ENCODE assay signal across 9 cellular contexts in genomic region chr2:233082222-233082933, GRCh38. TPM values are rescaled to one million over a fixed set of nuclear protein-coding genes. Genes with fewer than 3 reads are reported as not detected.
DNase-seq lines count a peak whose midpoint lies in the region; ATAC-seq, FAIRE-seq and TF ChIP-seq lines count a peak whose summit lies in the region.
"Had no signal": no experiment of that assay in that cellular context is flagged by ENCODE, and none has a peak within 500 bp of the region (broad histone marks: within the 10 kb centered on the region; RNA-seq: fewer than 3 reads in every experiment).

No MANE protein-coding gene starts in this region.

- no peak overlapping the region for H3K23ac ChIP-seq in mesendoderm (ENCODE audit: low read length)

- no peak overlapping the region for H3K18ac ChIP-seq in mesendoderm (ENCODE audit: low read length)

- no peak for FAIRE-seq in HepG2 (lab: Jason Lieb, UNC)

- peaks cover 69% of the 10 kb centered on the region for H3K36me3 Mint-ChIP-seq in activated B cell treated with CpG ODN at 0.5 μM for 24 hours (ENCODE audit: low read depth)

- peak overlapping the region; percentile 98 for H3K27ac Mint-ChIP-seq in activated B cell treated with CpG ODN at 0.5 μM for 24 hours

- H3K9me3 ChIP-seq in liver (ENCODE audit: control insufficient read depth in 4 of 4, low read length in 3 of 4) (no peaks in the 10 kb centered on the region), HepG2 (ENCODE audit: low read length) (no peaks in the 10 kb centered on the region), skeletal muscle tissue (ENCODE audit: control insufficient read depth in 3 of 3, low read length in 3 of 3) (no peaks in the 10 kb centered on the region)

- peaks cover 97% of the 10 kb centered on the region for H3K4me1 Mint-ChIP-seq in activated B cell treated with CpG ODN at 0.5 μM for 24 hours

- H3K4me2 ChIP-seq in HepG2 (ENCODE audit: low read depth, low read length) (no peak overlapping the region), mesendoderm (ENCODE audit: low read length) (no peak overlapping the region)

- POLR2A ChIA-PET in HepG2 (lab: Yijun Ruan, JAX), result interaction anchor here (0.7 to 1.6 kb wide), 4 partner anchors 15 to 69 kb away, joined by 3 to 4 read pairs (median 4); partner anchors contain the start of genes INPP5D and NGEF
- POLR2A ChIA-PET in activated B cell treated with CpG ODN at 0.5 μM for 24 hours (lab: Charles Lee), result interaction anchor here (0.7 to 13.1 kb wide), 13 partner anchors 9 to 1410 kb away, joined by 3 to 319 read pairs (median 14); partner anchors contain the start of gene INPP5D

- no peak overlapping the region for H2AFZ ChIP-seq in HepG2 (ENCODE audit: low read length)

- no peak overlapping the region for H4K8ac ChIP-seq in mesendoderm (ENCODE audit: low read depth, low read length)

- no peaks in the 10 kb centered on the region for H3K79me1 ChIP-seq in mesendoderm (ENCODE audit: low read length)

- intact Hi-C loops in HepG2 (cut with micrococcal nuclease; ENCODE audit: unreplicated experiment) (no loop called here), activated B cell treated with CpG ODN at 0.5 μM for 24 hours (cut with micrococcal nuclease) (loop anchor here (1.0 kb wide), 4 partner anchors 10 to 42 kb away; no protein-coding TSS in a partner anchor)

- no peak for TF ChIP-seq CTCF in liver (IDR thresholded peaks at IDR 0.05; ENCODE audit: low read depth, low read length, missing input control)
- no peak for TF ChIP-seq CTCF in HepG2 (CRISPR knock-in tag; IDR thresholded peaks at IDR 0.05)
- TF ChIP-seq CTCF in activated B cell treated with CpG ODN at 0.5 μM for 24 hours (IDR thresholded peaks at IDR 0.05), result no peak

- H3K4me1 ChIP-seq in liver (ENCODE audit: control insufficient read depth in 4 of 4, insufficient read depth in 4 of 4, low read length in 3 of 4) (peaks cover 0 to 8% (median 3%) of the 10 kb centered on the region in 4 donors), HepG2 (ENCODE audit: insufficient read depth, low read length) (peaks cover 45% of the 10 kb centered on the region), skeletal muscle tissue (ENCODE audit: control insufficient read depth in 3 of 3, insufficient read depth in 3 of 3, low read length in 3 of 3) (peaks cover 12 to 23% (median 19%) of the 10 kb centered on the region in 3 donors), mesendoderm (ENCODE audit: control insufficient read depth, low read depth, low read length) (no peaks in the 10 kb centered on the region)

- H3K4ac ChIP-seq in mesendoderm (ENCODE audit: low read depth, low read length), result no peak overlapping the region

- H2BK120ac ChIP-seq in mesendoderm (ENCODE audit: low read depth, low read length), result no peak overlapping the region

- ATAC-seq in HepG2 (no peak), HG03097 (IDR thresholded peaks at IDR 0.05; ENCODE audit: low FRiP score, unreplicated experiment) (peak; percentile 31), activated B cell treated with CpG ODN at 0.5 μM for 24 hours (ENCODE audit: low read depth) (peak; percentile 53)

- H3K4me3 ChIP-seq in liver (ENCODE audit: low read depth in 1 of 3, low read length in 3 of 3) (no peak overlapping the region), HepG2 (replicated peaks in 1 of 3; ENCODE audit: insufficient read depth in 1 of 3, low read depth in 2 of 3, low read length in 3 of 3) (no peak overlapping the region), skeletal muscle tissue (ENCODE audit: low read length in 3 of 3) (no peak overlapping the region), mesendoderm (ENCODE audit: low read length) (no peak overlapping the region)

- no peak overlapping the region for H2AK5ac ChIP-seq in mesendoderm (ENCODE audit: low read length)

- TF ChIP-seq EP300 in HepG2 (IDR thresholded peaks at IDR 0.05; ENCODE audit: low read depth in 2 of 2, low read length in 2 of 2), result no peak
- no peak for TF ChIP-seq EP300 in HepG2 (CRISPR knock-in tag; IDR thresholded peaks at IDR 0.05; ENCODE audit: borderline replicate concordance)

- peak overlapping the region; percentile 75 for H3K4me3 Mint-ChIP-seq in activated B cell treated with CpG ODN at 0.5 μM for 24 hours

- 71% methylated on average over 11 of the region's 11 CpGs for WGBS in liver
- WGBS in HepG2 (ENCODE audit: low lambda C conversion rate), result 92% methylated on average over 11 of the region's 11 CpGs
- WGBS in mesendoderm (ENCODE audit: extremely low coverage, insufficient coverage, low lambda C conversion rate), result no CpG with 5 or more reads among the region's 11 CpGs

- no peak for TF ChIP-seq POLR2A in HepG2 (IDR thresholded peaks at IDR 0.05; ENCODE audit: insufficient read depth in 1 of 2, low read depth in 2 of 2, low read length in 2 of 2)

- no peaks in the 10 kb centered on the region for H3K27me3 Mint-ChIP-seq in activated B cell treated with CpG ODN at 0.5 μM for 24 hours

- H2BK15ac ChIP-seq in mesendoderm (replicated peaks; ENCODE audit: low read depth), result no peak overlapping the region

- H3K9me3 Mint-ChIP-seq in activated B cell treated with CpG ODN at 0.5 μM for 24 hours, result no peaks in the 10 kb centered on the region

- no peak overlapping the region for H3K56ac ChIP-seq in mesendoderm (ENCODE audit: low read length)

- in situ Hi-C loops in HepG2 (cut with HindIII; ENCODE audit: extremely low pct_ligation_motif_present, low pct_unique_long_range_greater_than_20kb), result no loop called here

- no TSS peak for BruUV-seq in HepG2 (replicated peaks; lab: Mats Ljungman, UMichigan)

- H3K79me2 ChIP-seq in HepG2 (ENCODE audit: insufficient read depth, low read length), result no peaks in the 10 kb centered on the region
- H3K79me2 ChIP-seq in mesendoderm (ENCODE audit: control insufficient read depth, insufficient read depth, low read length), result no peaks in the 10 kb centered on the region

- no peak overlapping the region for H4K5ac ChIP-seq in mesendoderm (ENCODE audit: low read length)

- TF ChIP-seq RAD21 in liver (IDR thresholded peaks at IDR 0.05), result no peak
- no peak for TF ChIP-seq RAD21 in HepG2 (CRISPR knock-in tag; IDR thresholded peaks at IDR 0.05)

- peak overlapping the region in 1 of 2 donors; percentile 53 for H3K9ac ChIP-seq in liver (ENCODE audit: low read depth in 1 of 2, low read length in 2 of 2)
- H3K9ac ChIP-seq in HepG2 (ENCODE audit: insufficient read depth, low read depth, low read length), result no peak overlapping the region
- H3K9ac ChIP-seq in skeletal muscle tissue (ENCODE audit: low read depth in 1 of 3, low read length in 3 of 3), result no peak overlapping the region
- no peak overlapping the region for H3K9ac ChIP-seq in mesendoderm (ENCODE audit: low read length)

- DNase-seq in HepG2 (ENCODE audit: low spot score), result no peak
- DNase-seq in activated B cell treated with CpG ODN at 0.5 μM for 24 hours, result no peak
- no peak for DNase-seq in mesendoderm
- no peak for DNase-seq in pons (ENCODE audit: low spot score)
- DNase-seq in NCI-H524 (lab: John Stamatoyannopoulos, UW), result no peak

- H3K36me3 ChIP-seq in liver (ENCODE audit: control insufficient read depth in 4 of 4, insufficient read depth in 3 of 4, low read depth in 1 of 4, low read length in 3 of 4) (no peaks in the 10 kb centered on the region), HepG2 (replicated peaks in 1 of 2; ENCODE audit: control insufficient read depth in 1 of 2, insufficient read depth in 2 of 2, low read length in 2 of 2) (peaks cover 1 to 15% of the 10 kb centered on the region in 2 experiments; a peak in 2 of 5 replicates), skeletal muscle tissue (ENCODE audit: control insufficient read depth in 3 of 3, insufficient read depth in 3 of 3, low read length in 3 of 3) (no peaks in the 10 kb centered on the region), mesendoderm (ENCODE audit: control insufficient read depth, insufficient read depth, low read length) (no peaks in the 10 kb centered on the region)

- H2BK5ac ChIP-seq in mesendoderm (ENCODE audit: low read length), result no peak overlapping the region

- H3K27me3 ChIP-seq in liver (ENCODE audit: control insufficient read depth in 4 of 4, insufficient read depth in 4 of 4, low read length in 3 of 4) (no peaks in the 10 kb centered on the region), HepG2 (ENCODE audit: control insufficient read depth in 1 of 2, insufficient read depth in 2 of 2, low read length in 2 of 2) (no peaks in the 10 kb centered on the region), skeletal muscle tissue (ENCODE audit: control insufficient read depth in 3 of 3, insufficient read depth in 3 of 3, low read length in 3 of 3) (no peaks in the 10 kb centered on the region), mesendoderm (ENCODE audit: insufficient read depth, low read length, poor library complexity) (no peaks in the 10 kb centered on the region)

- no peaks in the 10 kb centered on the region for H4K20me1 ChIP-seq in HepG2 (ENCODE audit: insufficient read depth, low read length)

- CTCF ChIA-PET in HepG2 (lab: Yijun Ruan, JAX; ENCODE audit: low intra/inter-chr PET ratio, low total read pairs), result no interaction called here
- CTCF ChIA-PET in activated B cell treated with CpG ODN at 0.5 μM for 24 hours (lab: Charles Lee), result interaction anchor here (1.2 to 4.8 kb wide), 5 partner anchors 17 to 42 kb away, joined by 3 to 32 read pairs (median 11); partner anchors contain the start of gene INPP5D

- H3K27ac ChIP-seq in liver (ENCODE audit: low read depth in 1 of 2, low read length in 2 of 2), result peak overlapping the region; percentile 13 to 69
- H3K27ac ChIP-seq in HepG2 (ENCODE audit: extremely low read length, insufficient read depth, low read length), result no peak overlapping the region
- H3K27ac ChIP-seq in skeletal muscle tissue (ENCODE audit: low read depth, low read length), result peak overlapping the region; percentile 84
- H3K27ac ChIP-seq in mesendoderm (ENCODE audit: low read depth, low read length), result no peak overlapping the region

RNA-seq across cellular contexts. Expression of gene INPP5D, which starts 22.2 kb away (rescaled TPM):
- total RNA-seq in liver (10 to 100 TPM in 1 of 2 donors, 1 to 10 TPM in 1; 8.9 to 18.8 TPM), HepG2 (2016; rRNA removed; fragmentation: Illumina TruSeq; extraction: Trizol) (17.7 and 18.0 TPM in 2 replicates), activated B cell treated with CpG ODN at 0.5 μM for 24 hours (247 and 275 TPM in 2 replicates), skeletal muscle tissue (8.4 TPM)
- polyA plus RNA-seq in liver (1 to 10 TPM; 2.9 to 4.2 TPM), HepG2 (2011; rRNA removed) (16.1 and 16.7 TPM in 2 replicates)
- total RNA-seq in HepG2 (2016; cell fraction: cytosol; rRNA removed; fragmentation: Illumina TruSeq; extraction: Trizol; ENCODE audit: low read depth), result 4.6 and 5.5 TPM in 2 replicates
- total RNA-seq in HepG2 (2016; cell fraction: insoluble cytoplasmic fraction; rRNA removed; fragmentation: Illumina TruSeq; extraction: Trizol), result 15.5 and 19.4 TPM in 2 replicates
- total RNA-seq in HepG2 (2016; cell fraction: membrane; rRNA removed; fragmentation: Illumina TruSeq; extraction: Trizol), result 12.4 TPM in 2 replicates
- total RNA-seq in HepG2 (2016; cell fraction: nucleus; rRNA removed; fragmentation: Illumina TruSeq; extraction: Trizol), result 15.5 and 17.7 TPM in 2 replicates
- 7.7 and 8.6 TPM in 2 replicates for polyA plus RNA-seq in HepG2 (2011; cell fraction: cytosol; rRNA removed)
- 55.2 and 72.1 TPM in 2 replicates for polyA plus RNA-seq in HepG2 (2011; cell fraction: nucleus; rRNA removed)
- polyA plus RNA-seq in HepG2 (2012), result 36.4 and 42.1 TPM in 2 replicates
- 2.5 and 2.6 TPM in 2 replicates for polyA plus RNA-seq in HepG2 (2016; cell fraction: cytosol; fragmentation: Illumina TruSeq; extraction: Trizol; ENCODE audit: low read depth)
- polyA plus RNA-seq in HepG2 (2016; cell fraction: insoluble cytoplasmic fraction; fragmentation: Illumina TruSeq; extraction: Trizol; ENCODE audit: low read depth), result 16.3 and 21.7 TPM in 2 replicates
- polyA plus RNA-seq in HepG2 (2016; cell fraction: membrane; fragmentation: Illumina TruSeq; extraction: Trizol; ENCODE audit: low read depth), result 8.3 and 8.6 TPM in 2 replicates
- polyA plus RNA-seq in HepG2 (2016; cell fraction: nucleus; fragmentation: Illumina TruSeq; extraction: Trizol; ENCODE audit: insufficient read depth, low read depth), result 28.7 and 30.7 TPM in 2 replicates
- 0.09 and 29.9 TPM in 2 replicates for polyA minus RNA-seq in HepG2 (2011; rRNA and poly(A)+ RNA removed; ENCODE audit: low replicate concordance)
- 15.4 and 25.3 TPM in 2 replicates for polyA minus RNA-seq in HepG2 (2011; cell fraction: cytosol; rRNA and poly(A)+ RNA removed)
- polyA minus RNA-seq in HepG2 (2011; cell fraction: nucleus; rRNA and poly(A)+ RNA removed), result 36.4 and 40.5 TPM in 2 replicates
- 1.6 TPM for polyA plus RNA-seq in mesendoderm (2013, experiment 1 of 2)
- 1.5 TPM for polyA plus RNA-seq in mesendoderm (2013, experiment 2 of 2)

RNA-seq across cellular contexts. Expression of gene NEU2, which starts 49.9 kb away (rescaled TPM):
- not detected for total RNA-seq in liver
- not detected for polyA plus RNA-seq in liver
- total RNA-seq in HepG2 (2016; rRNA removed; fragmentation: Illumina TruSeq; extraction: Trizol), result not detected in 2 replicates
- total RNA-seq in HepG2 (2016; cell fraction: cytosol; rRNA removed; fragmentation: Illumina TruSeq; extraction: Trizol; ENCODE audit: low read depth), result not detected in 2 replicates
- not detected in 2 replicates for total RNA-seq in HepG2 (2016; cell fraction: insoluble cytoplasmic fraction; rRNA removed; fragmentation: Illumina TruSeq; extraction: Trizol)
- total RNA-seq in HepG2 (2016; cell fraction: membrane; rRNA removed; fragmentation: Illumina TruSeq; extraction: Trizol), result not detected in 2 replicates
- not detected in 2 replicates for total RNA-seq in HepG2 (2016; cell fraction: nucleus; rRNA removed; fragmentation: Illumina TruSeq; extraction: Trizol)
- polyA plus RNA-seq in HepG2 (2011; rRNA removed), result not detected in 2 replicates
- not detected in 2 replicates for polyA plus RNA-seq in HepG2 (2011; cell fraction: cytosol; rRNA removed)
- not detected in 2 replicates for polyA plus RNA-seq in HepG2 (2011; cell fraction: nucleus; rRNA removed)
- not detected in 2 replicates for polyA plus RNA-seq in HepG2 (2012)
- not detected in 2 replicates for polyA plus RNA-seq in HepG2 (2016; cell fraction: cytosol; fragmentation: Illumina TruSeq; extraction: Trizol; ENCODE audit: low read depth)
- not detected in 2 replicates for polyA plus RNA-seq in HepG2 (2016; cell fraction: insoluble cytoplasmic fraction; fragmentation: Illumina TruSeq; extraction: Trizol; ENCODE audit: low read depth)
- polyA plus RNA-seq in HepG2 (2016; cell fraction: membrane; fragmentation: Illumina TruSeq; extraction: Trizol; ENCODE audit: low read depth), result not detected in 2 replicates
- polyA plus RNA-seq in HepG2 (2016; cell fraction: nucleus; fragmentation: Illumina TruSeq; extraction: Trizol; ENCODE audit: insufficient read depth, low read depth), result not detected in 2 replicates
- not detected in 2 replicates for polyA minus RNA-seq in HepG2 (2011; rRNA and poly(A)+ RNA removed; ENCODE audit: low replicate concordance)
- not detected in 2 replicates for polyA minus RNA-seq in HepG2 (2011; cell fraction: cytosol; rRNA and poly(A)+ RNA removed)
- polyA minus RNA-seq in HepG2 (2011; cell fraction: nucleus; rRNA and poly(A)+ RNA removed), result not detected in 2 replicates
- not detected in 2 replicates for total RNA-seq in activated B cell treated with CpG ODN at 0.5 μM for 24 hours
- not detected for total RNA-seq in skeletal muscle tissue
- not detected for polyA plus RNA-seq in mesendoderm (2013, experiment 1 of 2)
- polyA plus RNA-seq in mesendoderm (2013, experiment 2 of 2), result not detected
- total RNA-seq: kidney epithelial cell had no signal

Comparison
In these comparisons a context has a peak if more than half of its experiments do, and no peak if none do; other contexts are left out.
1. H3K27ac ChIP-seq: peak in liver (2 of 2) and skeletal muscle tissue (single experiment); none in HepG2 (single experiment) and mesendoderm (single experiment).
2. RNA of gene INPP5D, which starts 22.2 kb away (total RNA-seq): 247 to 275 TPM in activated B cell treated with CpG ODN at 0.5 μM for 24 hours; 8.9 to 18.8 TPM in liver, 4.6 to 19.4 TPM in HepG2 and 8.4 TPM in skeletal muscle tissue (single experiment); every median in the first group is over 10 times any median in the second.